ENCODE assay signal across 15 cellular contexts in genomic region chr7:27966219-27966780, GRCh38.
"Had no signal": no experiment of that assay in that cellular context is flagged by ENCODE, and none has a peak within 500 bp of the region (broad histone marks: within the 10 kb centered on the region; RNA-seq: fewer than 3 reads in every experiment).

No MANE protein-coding gene starts in this region.

- H3K27me3 ChIP-seq: gastrocnemius medialis, heart left ventricle had no signal

- ATAC-seq: activated naive CD8-positive, alpha-beta T cell treated with anti-CD3 and anti-CD28 coated beads, Interleukin-2, amount 50 U/mL, for 24 hours; activated T-helper 17 cell treated with anti-CD3 and anti-CD28 coated beads, Interleukin-2, amount 50 U/mL, for 72 hours; gastrocnemius medialis; heart left ventricle; stimulated activated effector memory CD8-positive, alpha-beta T cell treated with anti-CD3 and anti-CD28 coated beads, Interleukin-12 subunit alpha, Interleukin-12 subunit beta, amount 100 ng/mL, for 72 hours had no signal

- H3K27ac Mint-ChIP-seq: activated naive CD4-positive, alpha-beta T cell treated with anti-CD3 and anti-CD28 coated beads for 36 hours; activated naive CD8-positive, alpha-beta T cell treated with anti-CD3 and anti-CD28 coated beads, Interleukin-2, amount 50 U/mL, for 24 hours; activated T-helper 17 cell treated with anti-CD3 and anti-CD28 coated beads, Interleukin-2, amount 50 U/mL, for 72 hours; stimulated activated effector memory CD8-positive, alpha-beta T cell treated with anti-CD3 and anti-CD28 coated beads, Interleukin-12 subunit alpha, Interleukin-12 subunit beta, amount 100 ng/mL, for 72 hours had no signal

- DNase-seq: activated CD4-positive, alpha-beta T cell treated with anti-CD3 and anti-CD28 coated beads, Interleukin-2, amount 50 U/mL, for 4 hours; activated CD4-positive, CD25-positive, alpha-beta regulatory T cell treated with anti-CD3 and anti-CD28 coated beads, Interleukin-2, amount 50 U/mL, for 72 hours; activated naive CD4-positive, alpha-beta T cell treated with anti-CD3 and anti-CD28 coated beads for 36 hours; activated naive CD8-positive, alpha-beta T cell treated with anti-CD3 and anti-CD28 coated beads, Interleukin-2, amount 50 U/mL, for 24 hours; activated T-cell treated with anti-CD3 and anti-CD28 coated beads for 4 hours; erythroblast; gastrocnemius medialis; heart left ventricle; stimulated activated CD4-positive, alpha-beta T cell treated with anti-CD3 and anti-CD28 coated beads, Interleukin-12 subunit alpha, Interleukin-12 subunit beta, amount 100 ng/mL, for 4 hours; stimulated activated CD4-positive, alpha-beta T cell treated with anti-CD3 and anti-CD28 coated beads, Interleukin-2, amount 100 ng/mL, for 24 hours had no signal

- H2AFZ ChIP-seq: parathyroid adenoma had no signal

- H3K9ac ChIP-seq: parathyroid adenoma had no signal

- H3K27ac ChIP-seq: gastrocnemius medialis, heart left ventricle, parathyroid adenoma had no signal

- H3K9me3 Mint-ChIP-seq: activated naive CD4-positive, alpha-beta T cell treated with anti-CD3 and anti-CD28 coated beads for 36 hours; activated naive CD8-positive, alpha-beta T cell treated with anti-CD3 and anti-CD28 coated beads, Interleukin-2, amount 50 U/mL, for 24 hours; stimulated activated effector memory CD8-positive, alpha-beta T cell treated with anti-CD3 and anti-CD28 coated beads, Interleukin-12 subunit alpha, Interleukin-12 subunit beta, amount 100 ng/mL, for 72 hours had no signal

- H3K4me3 ChIP-seq: gastrocnemius medialis, heart left ventricle had no signal

- H3K4me1 ChIP-seq: parathyroid adenoma had no signal

- FAIRE-seq: astrocyte, bronchial epithelial cell had no signal

- H3K4me3 Mint-ChIP-seq: activated naive CD4-positive, alpha-beta T cell treated with anti-CD3 and anti-CD28 coated beads for 36 hours; activated naive CD8-positive, alpha-beta T cell treated with anti-CD3 and anti-CD28 coated beads, Interleukin-2, amount 50 U/mL, for 24 hours; activated T-helper 17 cell treated with anti-CD3 and anti-CD28 coated beads, Interleukin-2, amount 50 U/mL, for 72 hours; stimulated activated effector memory CD8-positive, alpha-beta T cell treated with anti-CD3 and anti-CD28 coated beads, Interleukin-12 subunit alpha, Interleukin-12 subunit beta, amount 100 ng/mL, for 72 hours had no signal

- H3K27me3 Mint-ChIP-seq: activated naive CD8-positive, alpha-beta T cell treated with anti-CD3 and anti-CD28 coated beads, Interleukin-2, amount 50 U/mL, for 24 hours; activated T-helper 17 cell treated with anti-CD3 and anti-CD28 coated beads, Interleukin-2, amount 50 U/mL, for 72 hours had no signal

- H3K36me3 ChIP-seq: gastrocnemius medialis, heart left ventricle had no signal

- H3K9me3 ChIP-seq: gastrocnemius medialis, heart left ventricle had no signal

- H3K36me3 Mint-ChIP-seq: stimulated activated effector memory CD8-positive, alpha-beta T cell treated with anti-CD3 and anti-CD28 coated beads, Interleukin-12 subunit alpha, Interleukin-12 subunit beta, amount 100 ng/mL, for 72 hours had no signal
